Comparison of ENCODE assay signal across 20 cellular contexts in genomic region chr16:89277641-89278341, GRCh38.
A peak's percentile ranks its signal among the peaks of the same experiment; 100 is the strongest.
DNase-seq lines count a peak whose midpoint lies in the region; ATAC-seq and TF ChIP-seq lines count a peak whose summit lies in the region.
"Had no signal": no experiment of that assay in that cellular context is flagged by ENCODE, and none has a peak within 500 bp of the region (broad histone marks: within the 10 kb centered on the region; RNA-seq: fewer than 3 reads in every experiment).

No MANE protein-coding gene starts in this region.

- no peaks in the 10 kb centered on the region for H3K27me3 Mint-ChIP-seq in endodermal cell (ENCODE audit: insufficient read depth)
- H3K27me3 Mint-ChIP-seq: activated CD4-positive, alpha-beta memory T cell treated with anti-CD3 and anti-CD28 coated beads for 36 hours had no signal

- peak overlapping the region; percentile 24 for H3K27ac ChIP-seq in endodermal cell (ENCODE audit: low read depth, low read length)
- H3K27ac ChIP-seq: brain microvascular endothelial cell had no signal

- H3K4me1 Mint-ChIP-seq in endodermal cell: no peaks in the 10 kb centered on the region

- peak overlapping the region; percentile 55 to 69 for H3K27ac Mint-ChIP-seq in activated naive CD4-positive, alpha-beta T cell treated with anti-CD3 and anti-CD28 coated beads, Interleukin-2, amount 50 U/mL, for 72 hours
- no peak overlapping the region for H3K27ac Mint-ChIP-seq in endodermal cell
- H3K27ac Mint-ChIP-seq: activated CD4-positive, alpha-beta memory T cell treated with anti-CD3 and anti-CD28 coated beads for 36 hours had no signal

- H3K27me3 ChIP-seq in endodermal cell (ENCODE audit: control insufficient read depth, insufficient read depth, low read length, poor library complexity, severe bottlenecking): no peaks in the 10 kb centered on the region
- H3K27me3 ChIP-seq: brain microvascular endothelial cell, testis had no signal

- H3K9ac ChIP-seq in endodermal cell (ENCODE audit: extremely low read depth, low read length, poor library complexity, severe bottlenecking): no peak overlapping the region

- no peaks in the 10 kb centered on the region for H3K4me1 ChIP-seq in endodermal cell (ENCODE audit: control insufficient read depth, insufficient read depth, low read length)

- H3K9me3 Mint-ChIP-seq in activated naive CD4-positive, alpha-beta T cell treated with anti-CD3 and anti-CD28 coated beads, Interleukin-2, amount 50 U/mL, for 72 hours: no peaks in the 10 kb centered on the region
- H3K9me3 Mint-ChIP-seq in endodermal cell: no peaks in the 10 kb centered on the region
- H3K9me3 Mint-ChIP-seq: activated CD4-positive, alpha-beta memory T cell treated with anti-CD3 and anti-CD28 coated beads for 36 hours; nephron progenitor cell had no signal

- in situ Hi-C loops in KBM-7 (cut with MboI; ENCODE audit: low pct_unique_long_range_greater_than_20kb, low sequenced_read_pairs): no loop called here

- TF ChIP-seq CTCF in endodermal cell (conservative IDR thresholded peaks at IDR 0.05): no peak

- peaks cover 32% of the 10 kb centered on the region for H3K36me3 ChIP-seq in endodermal cell (ENCODE audit: control insufficient read depth, insufficient read depth, low read length)

- ATAC-seq in activated naive CD4-positive, alpha-beta T cell treated with anti-CD3 and anti-CD28 coated beads, Interleukin-2, amount 50 U/mL, for 72 hours: peak in 1 of 2 donors; percentile 6

- no peak overlapping the region for H3K4me3 Mint-ChIP-seq in endodermal cell
- H3K4me3 Mint-ChIP-seq: activated CD4-positive, alpha-beta memory T cell treated with anti-CD3 and anti-CD28 coated beads for 36 hours; nephron progenitor cell had no signal

- H3K9me3 ChIP-seq in endodermal cell (ENCODE audit: control insufficient read depth, low read length): no peaks in the 10 kb centered on the region
- H3K9me3 ChIP-seq: testis had no signal

- no peak for DNase-seq in activated naive CD4-positive, alpha-beta T cell treated with anti-CD3 and anti-CD28 coated beads, Interleukin-2, amount 50 U/mL, for 72 hours (ENCODE audit: low spot score in 2 of 2)
- DNase-seq in activated naive CD4-positive, alpha-beta T cell treated with anti-CD3 and anti-CD28 coated beads, Interleukin-2, amount 50 U/mL, for 16 hours: no peak
- DNase-seq in KBM-7 (peak; percentile 18), endodermal cell (no peak), retina (peak; percentile 34), iPS-NIHi7 (ENCODE audit: extremely low spot score) (no peak), AG08395 (ENCODE audit: low spot score) (no peak), Kasumi-1 (lab: John Stamatoyannopoulos, UW) (no peak)
- DNase-seq: activated CD4-positive, alpha-beta memory T cell treated with anti-CD3 and anti-CD28 coated beads for 36 hours; activated CD4-positive, CD25-positive, alpha-beta regulatory T cell; activated T-cell treated with anti-CD3 and anti-CD28 coated beads, Interleukin-2, amount 50 U/mL, for 1 hour; brain microvascular endothelial cell; GDM1; head of caudate nucleus; NCI-H1048; NCI-H187 treated with DMSO at 0.1 percent for 48 hours; NCI-H345; nephron progenitor cell; T1000; testis had no signal

- no peak overlapping the region for H3K4me3 ChIP-seq in endodermal cell (ENCODE audit: low read length)
- H3K4me3 ChIP-seq: testis had no signal

- peaks cover 0 to 7% of the 10 kb centered on the region in 2 donors for H3K36me3 Mint-ChIP-seq in activated naive CD4-positive, alpha-beta T cell treated with anti-CD3 and anti-CD28 coated beads, Interleukin-2, amount 50 U/mL, for 72 hours
- H3K36me3 Mint-ChIP-seq in endodermal cell (ENCODE audit: low read depth): peaks cover 42% of the 10 kb centered on the region

- WGBS in endodermal cell (ENCODE audit: insufficient coverage in 1 of 2, insufficient read length in 1 of 2), 2 experiments: 92 to 93% methylated on average over 17 to 33 of the region's 33 CpGs

Comparison
In these comparisons a context has a peak if more than half of its experiments do, and no peak if none do; other contexts are left out.
1. DNase-seq: peak in KBM-7 (single experiment) and retina (single experiment); none in activated naive CD4-positive, alpha-beta T cell treated with anti-CD3 and anti-CD28 coated beads, Interleukin-2, amount 50 U/mL, for 72 hours (0 of 2), activated naive CD4-positive, alpha-beta T cell treated with anti-CD3 and anti-CD28 coated beads, Interleukin-2, amount 50 U/mL, for 16 hours (single experiment), endodermal cell (single experiment), iPS-NIHi7 (single experiment), AG08395 (single experiment) and Kasumi-1 (0 of 2).